Comparison of ENCODE assay signal across 14 cellular contexts in genomic region chr6:139881251-139881650, GRCh38.
DNase-seq lines count a peak whose midpoint lies in the region; ATAC-seq and TF ChIP-seq lines count a peak whose summit lies in the region.
"Had no signal": no experiment of that assay in that cellular context is flagged by ENCODE, and none has a peak within 500 bp of the region (broad histone marks: within the 10 kb centered on the region; RNA-seq: fewer than 3 reads in every experiment).

No MANE protein-coding gene starts in this region.

- no peaks in the 10 kb centered on the region for H3K27me3 Mint-ChIP-seq in mesothelial cell of epicardium (ENCODE audit: low read depth)
- H3K27me3 Mint-ChIP-seq in WTC11 (ENCODE audit: low read depth) = no peaks in the 10 kb centered on the region

- POLR2A ChIA-PET in WTC11 (lab: Charles Lee) (interaction anchor here (0.7 kb wide), 1 partner anchor 169 kb away, joined by 3 read pairs; no protein-coding TSS in a partner anchor), GM10248 (lab: Yijun Ruan, JAX) (no interaction called here)

- DNase-seq in DMS153 (lab: John Stamatoyannopoulos, UW) (peak; percentile 60), NCI-H146 treated with DMSO at 0.1 percent for 48 hours (lab: John Stamatoyannopoulos, UW; ENCODE audit: unreplicated experiment) (peak; percentile 80), mesothelial cell of epicardium (ENCODE audit: low spot score in 2 of 2, unreplicated experiment in 2 of 2) (no peak), WTC11 (ENCODE audit: low spot score) (no peak), GM10248 (ENCODE audit: extremely low spot score) (no peak)
- DNase-seq: activated CD4-positive, CD25-positive, alpha-beta regulatory T cell; activated CD8-positive, alpha-beta memory T cell treated with anti-CD3 and anti-CD28 coated beads for 24 hours; spleen had no signal

- TF ChIP-seq CTCF in VCaP (conservative IDR thresholded peaks at IDR 0.05) (no peak), mesothelial cell of epicardium (IDR thresholded peaks at IDR 0.05; ENCODE audit: unreplicated experiment) (no peak), WTC11 (IDR thresholded peaks at IDR 0.05) (no peak), GM10248 (IDR thresholded peaks at IDR 0.05; ENCODE audit: control extremely low read depth, extremely low read depth, low read depth, missing control alignments) (no peak)

- peaks cover 37% of the 10 kb centered on the region for H3K4me1 Mint-ChIP-seq in mesothelial cell of epicardium
- peaks cover 57% of the 10 kb centered on the region for H3K4me1 Mint-ChIP-seq in WTC11

- ATAC-seq in WTC11 = no peak
- ATAC-seq in GM21381 (IDR thresholded peaks at IDR 0.05; ENCODE audit: unreplicated experiment) = no peak
- ATAC-seq in HG03196 (IDR thresholded peaks at IDR 0.05; ENCODE audit: unreplicated experiment) = no peak

- peak overlapping the region; percentile 40 for H3K27ac Mint-ChIP-seq in mesothelial cell of epicardium
- H3K27ac Mint-ChIP-seq in WTC11 = no peak overlapping the region
- H3K27ac Mint-ChIP-seq: activated naive CD8-positive, alpha-beta T cell treated with anti-CD3 and anti-CD28 coated beads, Interleukin-2, amount 50 U/mL, for 24 hours; stimulated activated naive B cell treated with anti-CD40 and anti-IgM and Interleukin-4, amounts not matched to agents 10 μg/mL and 1 μg/mL and 100 μg/mL, for 72 hours; T-helper 1 cell treated with Interleukin-12 subunit alpha and Interleukin-12 subunit beta and Interleukin-4 antibody, amounts not matched to agents 30 μg/mL and 1 μg/mL, for 36 hours had no signal

- peak overlapping the region; percentile 44; the same call in 1 of the 2 replicates for H3K27ac ChIP-seq in VCaP

- no peak overlapping the region for H3K4me3 Mint-ChIP-seq in mesothelial cell of epicardium
- no peak overlapping the region for H3K4me3 Mint-ChIP-seq in WTC11
- H3K4me3 Mint-ChIP-seq: activated naive CD8-positive, alpha-beta T cell treated with anti-CD3 and anti-CD28 coated beads, Interleukin-2, amount 50 U/mL, for 24 hours; stimulated activated naive B cell treated with anti-CD40 and anti-IgM and Interleukin-4, amounts not matched to agents 10 μg/mL and 1 μg/mL and 100 μg/mL, for 72 hours; T-helper 1 cell treated with Interleukin-12 subunit alpha and Interleukin-12 subunit beta and Interleukin-4 antibody, amounts not matched to agents 30 μg/mL and 1 μg/mL, for 36 hours had no signal

- no peaks in the 10 kb centered on the region for H3K9me3 Mint-ChIP-seq in mesothelial cell of epicardium
- 0 out of 2 replicates have a peak, but pooled peaks cover 3% of the 10 kb centered on the region for H3K9me3 Mint-ChIP-seq in WTC11
- H3K9me3 Mint-ChIP-seq: activated naive CD8-positive, alpha-beta T cell treated with anti-CD3 and anti-CD28 coated beads, Interleukin-2, amount 50 U/mL, for 24 hours; stimulated activated naive B cell treated with anti-CD40 and anti-IgM and Interleukin-4, amounts not matched to agents 10 μg/mL and 1 μg/mL and 100 μg/mL, for 72 hours; T-helper 1 cell treated with Interleukin-12 subunit alpha and Interleukin-12 subunit beta and Interleukin-4 antibody, amounts not matched to agents 30 μg/mL and 1 μg/mL, for 36 hours had no signal

- H3K36me3 Mint-ChIP-seq in mesothelial cell of epicardium (no peaks in the 10 kb centered on the region), WTC11 (no peaks in the 10 kb centered on the region)
- H3K36me3 Mint-ChIP-seq: stimulated activated naive B cell treated with anti-CD40 and anti-IgM and Interleukin-4, amounts not matched to agents 10 μg/mL and 1 μg/mL and 100 μg/mL, for 72 hours had no signal

- CTCF ChIA-PET in WTC11 (lab: Charles Lee) (interaction anchor here (0.6 to 1.5 kb wide), 3 partner anchors 15 to 562 kb away, joined by 3 to 5 read pairs (median 3); no protein-coding TSS in a partner anchor), GM10248 (lab: Yijun Ruan, JAX) (interaction anchor here (1.2 to 2.6 kb wide), 5 partner anchors 10 to 1040 kb away, joined by 3 to 9 read pairs (median 6); no protein-coding TSS in a partner anchor)

TF ChIP-seq in WTC11, 78 proteins besides CTCF, POLR2A, EP300 and RAD21:
- TF ChIP-seq ZNF396 (CRISPR knock-in tag; IDR thresholded peaks at IDR 0.05; ENCODE audit: borderline replicate concordance) (no peak), TEAD4 (CRISPR knock-in tag; IDR thresholded peaks at IDR 0.05) (no peak), ZNF423 (CRISPR knock-in tag; IDR thresholded peaks at IDR 0.05) (no peak), ZNF425 (CRISPR knock-in tag; conservative IDR thresholded peaks at IDR 0.05) (no peak), HMGA2 (CRISPR knock-in tag; IDR thresholded peaks at IDR 0.05) (no peak), ZNF281 (CRISPR knock-in tag; IDR thresholded peaks at IDR 0.05) (no peak), CREB1 (CRISPR knock-in tag; IDR thresholded peaks at IDR 0.05) (no peak), ELF4 (CRISPR knock-in tag; IDR thresholded peaks at IDR 0.05; ENCODE audit: low read depth) (no peak), GABPB1 (CRISPR knock-in tag; IDR thresholded peaks at IDR 0.05) (no peak)

Comparison
In these comparisons a context has a peak if more than half of its experiments do, and no peak if none do; other contexts are left out.
1. DNase-seq: peak in DMS153 (single experiment) and NCI-H146 treated with DMSO at 0.1 percent for 48 hours (single experiment); none in mesothelial cell of epicardium (0 of 2), WTC11 (single experiment) and GM10248 (single experiment).